In genomic region chr5:66960373-66961137, GRCh38 we compare ENCODE assay signal across 11 cellular contexts.
DNase-seq lines count a peak whose midpoint lies in the region; ATAC-seq, FAIRE-seq and TF ChIP-seq lines count a peak whose summit lies in the region.
"Had no signal": no experiment of that assay in that cellular context is flagged by ENCODE, and none has a peak within 500 bp of the region (broad histone marks: within the 10 kb centered on the region; RNA-seq: fewer than 3 reads in every experiment).

No MANE protein-coding gene starts in this region.

- H3K27ac Mint-ChIP-seq in HFFc6 (peak overlapping the region; percentile 83), WTC11 (peak overlapping the region; percentile 85)

- TF ChIP-seq CTCF in HFFc6 (IDR thresholded peaks at IDR 0.05) (no peak), WTC11 (IDR thresholded peaks at IDR 0.05) (no peak)

- H3K36me3 Mint-ChIP-seq in HFFc6 (ENCODE audit: low read depth) (no peaks in the 10 kb centered on the region), WTC11 (no peaks in the 10 kb centered on the region)

- FAIRE-seq in islet of Langerhans (lab: Jason Lieb, UNC) = peak; percentile 70

- H3K9me3 Mint-ChIP-seq in HFFc6 (no peaks in the 10 kb centered on the region), WTC11 (no peaks in the 10 kb centered on the region)
- H3K9me3 Mint-ChIP-seq: central memory CD8-positive, alpha-beta T cell had no signal

- DNase-seq in HFFc6 = peak; percentile 2
- no peak for DNase-seq in WTC11 (ENCODE audit: low spot score)
- peak; percentile 55 for DNase-seq in superior temporal gyrus (ENCODE audit: extremely low spot score)
- DNase-seq in activated T-cell treated with anti-CD3 and anti-CD28 coated beads for 4 hours = no peak
- no peak for DNase-seq in hippocampal formation (lab: John Stamatoyannopoulos, UW)
- no peak for DNase-seq in left lobe of liver (ENCODE audit: low spot score)
- DNase-seq: activated CD4-positive, CD25-positive, alpha-beta regulatory T cell; MG63 had no signal

- CTCF ChIA-PET in WTC11 (lab: Charles Lee) = interaction anchor here (0.8 to 1.7 kb wide), 4 partner anchors 29 to 537 kb away, joined by 3 to 4 read pairs (median 3); no protein-coding TSS in a partner anchor

- POLR2A ChIA-PET in WTC11 (lab: Charles Lee) = no interaction called here

- H3K4me3 Mint-ChIP-seq in HFFc6 (peak overlapping the region; percentile 85), WTC11 (peak overlapping the region; percentile 2)
- H3K4me3 Mint-ChIP-seq: central memory CD8-positive, alpha-beta T cell had no signal

- no peaks in the 10 kb centered on the region for H3K27me3 Mint-ChIP-seq in HFFc6 (ENCODE audit: insufficient read depth)
- no peaks in the 10 kb centered on the region for H3K27me3 Mint-ChIP-seq in WTC11 (ENCODE audit: low read depth)

- H3K4me1 Mint-ChIP-seq in HFFc6 (ENCODE audit: low read depth) (peaks cover 52% of the 10 kb centered on the region), WTC11 (peaks cover 59% of the 10 kb centered on the region)
- H3K4me1 Mint-ChIP-seq: central memory CD8-positive, alpha-beta T cell had no signal

- ATAC-seq in WTC11 (no peak), left lobe of liver (no peak), GM19455 (IDR thresholded peaks at IDR 0.05; ENCODE audit: unreplicated experiment) (no peak)

TF ChIP-seq in WTC11, 78 proteins besides CTCF, POLR2A, EP300 and RAD21:
- TF ChIP-seq MAX (CRISPR knock-in tag; IDR thresholded peaks at IDR 0.05) (no peak), CDX4 (CRISPR knock-in tag; IDR thresholded peaks at IDR 0.05; ENCODE audit: borderline replicate concordance) (no peak), FOXK1 (CRISPR knock-in tag; IDR thresholded peaks at IDR 0.05) (no peak), NR2C2 (CRISPR knock-in tag; IDR thresholded peaks at IDR 0.05) (no peak), TP53 (CRISPR knock-in tag; IDR thresholded peaks at IDR 0.05) (no peak), ZNF416 (CRISPR knock-in tag; IDR thresholded peaks at IDR 0.05) (no peak), SOX15 (CRISPR knock-in tag; IDR thresholded peaks at IDR 0.05) (no peak)
- TF ChIP-seq, protein P1, sequence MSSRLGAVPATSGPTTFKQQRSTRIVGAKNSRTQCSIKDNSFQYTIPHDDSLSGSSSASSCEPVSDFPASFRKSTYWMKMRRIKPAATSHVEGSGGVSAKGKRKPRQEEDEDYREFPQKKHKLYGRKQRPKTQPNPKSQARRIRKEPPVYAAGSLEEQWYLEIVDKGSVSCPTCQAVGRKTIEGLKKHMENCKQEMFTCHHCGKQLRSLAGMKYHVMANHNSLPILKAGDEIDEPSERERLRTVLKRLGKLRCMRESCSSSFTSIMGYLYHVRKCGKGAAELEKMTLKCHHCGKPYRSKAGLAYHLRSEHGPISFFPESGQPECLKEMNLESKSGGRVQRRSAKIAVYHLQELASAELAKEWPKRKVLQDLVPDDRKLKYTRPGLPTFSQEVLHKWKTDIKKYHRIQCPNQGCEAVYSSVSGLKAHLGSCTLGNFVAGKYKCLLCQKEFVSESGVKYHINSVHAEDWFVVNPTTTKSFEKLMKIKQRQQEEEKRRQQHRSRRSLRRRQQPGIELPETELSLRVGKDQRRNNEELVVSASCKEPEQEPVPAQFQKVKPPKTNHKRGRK (CRISPR knock-in tag; IDR thresholded peaks at IDR 0.05; ENCODE audit: borderline replicate concordance) = no peak
- TF ChIP-seq, protein P2, sequence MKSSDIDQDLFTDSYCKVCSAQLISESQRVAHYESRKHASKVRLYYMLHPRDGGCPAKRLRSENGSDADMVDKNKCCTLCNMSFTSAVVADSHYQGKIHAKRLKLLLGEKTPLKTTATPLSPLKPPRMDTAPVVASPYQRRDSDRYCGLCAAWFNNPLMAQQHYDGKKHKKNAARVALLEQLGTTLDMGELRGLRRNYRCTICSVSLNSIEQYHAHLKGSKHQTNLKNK (CRISPR knock-in tag; IDR thresholded peaks at IDR 0.05) = no peak
- TF ChIP-seq, protein P3, sequence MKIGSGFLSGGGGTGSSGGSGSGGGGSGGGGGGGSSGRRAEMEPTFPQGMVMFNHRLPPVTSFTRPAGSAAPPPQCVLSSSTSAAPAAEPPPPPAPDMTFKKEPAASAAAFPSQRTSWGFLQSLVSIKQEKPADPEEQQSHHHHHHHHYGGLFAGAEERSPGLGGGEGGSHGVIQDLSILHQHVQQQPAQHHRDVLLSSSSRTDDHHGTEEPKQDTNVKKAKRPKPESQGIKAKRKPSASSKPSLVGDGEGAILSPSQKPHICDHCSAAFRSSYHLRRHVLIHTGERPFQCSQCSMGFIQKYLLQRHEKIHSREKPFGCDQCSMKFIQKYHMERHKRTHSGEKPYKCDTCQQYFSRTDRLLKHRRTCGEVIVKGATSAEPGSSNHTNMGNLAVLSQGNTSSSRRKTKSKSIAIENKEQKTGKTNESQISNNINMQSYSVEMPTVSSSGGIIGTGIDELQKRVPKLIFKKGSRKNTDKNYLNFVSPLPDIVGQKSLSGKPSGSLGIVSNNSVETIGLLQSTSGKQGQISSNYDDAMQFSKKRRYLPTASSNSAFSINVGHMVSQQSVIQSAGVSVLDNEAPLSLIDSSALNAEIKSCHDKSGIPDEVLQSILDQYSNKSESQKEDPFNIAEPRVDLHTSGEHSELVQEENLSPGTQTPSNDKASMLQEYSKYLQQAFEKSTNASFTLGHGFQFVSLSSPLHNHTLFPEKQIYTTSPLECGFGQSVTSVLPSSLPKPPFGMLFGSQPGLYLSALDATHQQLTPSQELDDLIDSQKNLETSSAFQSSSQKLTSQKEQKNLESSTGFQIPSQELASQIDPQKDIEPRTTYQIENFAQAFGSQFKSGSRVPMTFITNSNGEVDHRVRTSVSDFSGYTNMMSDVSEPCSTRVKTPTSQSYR (CRISPR knock-in tag; IDR thresholded peaks at IDR 0.05) = no peak
- TF ChIP-seq, protein P4, sequence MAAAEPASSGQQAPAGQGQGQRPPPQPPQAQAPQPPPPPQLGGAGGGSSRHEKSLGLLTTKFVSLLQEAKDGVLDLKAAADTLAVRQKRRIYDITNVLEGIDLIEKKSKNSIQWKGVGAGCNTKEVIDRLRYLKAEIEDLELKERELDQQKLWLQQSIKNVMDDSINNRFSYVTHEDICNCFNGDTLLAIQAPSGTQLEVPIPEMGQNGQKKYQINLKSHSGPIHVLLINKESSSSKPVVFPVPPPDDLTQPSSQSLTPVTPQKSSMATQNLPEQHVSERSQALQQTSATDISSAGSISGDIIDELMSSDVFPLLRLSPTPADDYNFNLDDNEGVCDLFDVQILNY (CRISPR knock-in tag; IDR thresholded peaks at IDR 0.05) = no peak

Comparison
In these comparisons a context has a peak if more than half of its experiments do, and no peak if none do; other contexts are left out.
1. DNase-seq: peak in HFFc6 (single experiment) and superior temporal gyrus (single experiment); none in WTC11 (single experiment), activated T-cell treated with anti-CD3 and anti-CD28 coated beads for 4 hours (single experiment), hippocampal formation (0 of 2) and left lobe of liver (single experiment).